In the genomic region with DNA sequence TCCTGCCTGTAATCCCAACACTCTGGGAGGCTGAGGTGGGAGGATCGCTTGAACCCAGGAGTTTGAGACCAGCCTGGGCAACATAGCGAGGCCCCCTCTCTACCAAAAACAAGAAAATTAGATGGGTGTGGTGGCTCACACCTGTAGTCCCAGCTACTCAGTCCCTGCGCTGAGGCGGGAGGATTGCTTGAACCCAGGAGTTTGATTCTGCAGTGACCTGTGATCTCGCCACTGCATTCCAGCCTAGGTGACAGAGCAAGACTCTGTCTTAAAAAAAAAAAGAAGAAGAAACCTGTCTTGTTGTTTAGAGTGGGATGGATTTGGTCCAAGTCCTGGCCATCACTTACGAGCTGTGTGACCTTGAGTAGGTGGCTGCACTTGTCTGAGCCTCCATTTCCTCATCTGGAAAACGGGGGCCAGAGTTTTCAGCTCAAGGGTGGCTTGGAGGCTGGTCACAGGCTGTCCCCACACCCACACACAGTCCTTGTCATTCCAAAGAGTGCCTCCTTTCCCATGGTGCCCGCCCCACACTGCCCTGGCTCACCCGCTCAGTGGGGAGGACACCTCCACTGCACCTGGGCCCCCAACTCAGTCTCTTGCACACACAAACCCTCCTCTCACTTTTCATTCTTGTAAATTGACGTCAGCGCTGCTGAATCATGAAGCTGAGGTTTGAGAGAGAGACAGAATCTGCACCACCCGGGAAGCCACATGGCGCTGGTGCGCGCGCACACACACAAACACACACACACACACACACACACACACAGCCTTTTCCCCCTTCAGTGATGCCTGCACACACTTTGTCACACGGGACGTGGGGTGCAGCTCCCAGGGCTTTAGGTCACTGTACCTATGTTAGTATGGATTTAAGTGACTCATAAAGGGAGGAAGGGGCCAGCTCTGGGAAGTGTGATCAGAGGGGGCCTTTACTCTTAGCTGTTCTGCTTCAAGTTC, we compare ENCODE assay signal across 1 cellular context.
TF ChIP-seq lines count a peak whose summit lies in the region.

No MANE protein-coding gene starts in this region.

TF ChIP-seq in K562, 482 proteins besides CTCF, POLR2A, EP300 and RAD21 (continued from another document and continues in another):
- TF ChIP-seq, protein P1, sequence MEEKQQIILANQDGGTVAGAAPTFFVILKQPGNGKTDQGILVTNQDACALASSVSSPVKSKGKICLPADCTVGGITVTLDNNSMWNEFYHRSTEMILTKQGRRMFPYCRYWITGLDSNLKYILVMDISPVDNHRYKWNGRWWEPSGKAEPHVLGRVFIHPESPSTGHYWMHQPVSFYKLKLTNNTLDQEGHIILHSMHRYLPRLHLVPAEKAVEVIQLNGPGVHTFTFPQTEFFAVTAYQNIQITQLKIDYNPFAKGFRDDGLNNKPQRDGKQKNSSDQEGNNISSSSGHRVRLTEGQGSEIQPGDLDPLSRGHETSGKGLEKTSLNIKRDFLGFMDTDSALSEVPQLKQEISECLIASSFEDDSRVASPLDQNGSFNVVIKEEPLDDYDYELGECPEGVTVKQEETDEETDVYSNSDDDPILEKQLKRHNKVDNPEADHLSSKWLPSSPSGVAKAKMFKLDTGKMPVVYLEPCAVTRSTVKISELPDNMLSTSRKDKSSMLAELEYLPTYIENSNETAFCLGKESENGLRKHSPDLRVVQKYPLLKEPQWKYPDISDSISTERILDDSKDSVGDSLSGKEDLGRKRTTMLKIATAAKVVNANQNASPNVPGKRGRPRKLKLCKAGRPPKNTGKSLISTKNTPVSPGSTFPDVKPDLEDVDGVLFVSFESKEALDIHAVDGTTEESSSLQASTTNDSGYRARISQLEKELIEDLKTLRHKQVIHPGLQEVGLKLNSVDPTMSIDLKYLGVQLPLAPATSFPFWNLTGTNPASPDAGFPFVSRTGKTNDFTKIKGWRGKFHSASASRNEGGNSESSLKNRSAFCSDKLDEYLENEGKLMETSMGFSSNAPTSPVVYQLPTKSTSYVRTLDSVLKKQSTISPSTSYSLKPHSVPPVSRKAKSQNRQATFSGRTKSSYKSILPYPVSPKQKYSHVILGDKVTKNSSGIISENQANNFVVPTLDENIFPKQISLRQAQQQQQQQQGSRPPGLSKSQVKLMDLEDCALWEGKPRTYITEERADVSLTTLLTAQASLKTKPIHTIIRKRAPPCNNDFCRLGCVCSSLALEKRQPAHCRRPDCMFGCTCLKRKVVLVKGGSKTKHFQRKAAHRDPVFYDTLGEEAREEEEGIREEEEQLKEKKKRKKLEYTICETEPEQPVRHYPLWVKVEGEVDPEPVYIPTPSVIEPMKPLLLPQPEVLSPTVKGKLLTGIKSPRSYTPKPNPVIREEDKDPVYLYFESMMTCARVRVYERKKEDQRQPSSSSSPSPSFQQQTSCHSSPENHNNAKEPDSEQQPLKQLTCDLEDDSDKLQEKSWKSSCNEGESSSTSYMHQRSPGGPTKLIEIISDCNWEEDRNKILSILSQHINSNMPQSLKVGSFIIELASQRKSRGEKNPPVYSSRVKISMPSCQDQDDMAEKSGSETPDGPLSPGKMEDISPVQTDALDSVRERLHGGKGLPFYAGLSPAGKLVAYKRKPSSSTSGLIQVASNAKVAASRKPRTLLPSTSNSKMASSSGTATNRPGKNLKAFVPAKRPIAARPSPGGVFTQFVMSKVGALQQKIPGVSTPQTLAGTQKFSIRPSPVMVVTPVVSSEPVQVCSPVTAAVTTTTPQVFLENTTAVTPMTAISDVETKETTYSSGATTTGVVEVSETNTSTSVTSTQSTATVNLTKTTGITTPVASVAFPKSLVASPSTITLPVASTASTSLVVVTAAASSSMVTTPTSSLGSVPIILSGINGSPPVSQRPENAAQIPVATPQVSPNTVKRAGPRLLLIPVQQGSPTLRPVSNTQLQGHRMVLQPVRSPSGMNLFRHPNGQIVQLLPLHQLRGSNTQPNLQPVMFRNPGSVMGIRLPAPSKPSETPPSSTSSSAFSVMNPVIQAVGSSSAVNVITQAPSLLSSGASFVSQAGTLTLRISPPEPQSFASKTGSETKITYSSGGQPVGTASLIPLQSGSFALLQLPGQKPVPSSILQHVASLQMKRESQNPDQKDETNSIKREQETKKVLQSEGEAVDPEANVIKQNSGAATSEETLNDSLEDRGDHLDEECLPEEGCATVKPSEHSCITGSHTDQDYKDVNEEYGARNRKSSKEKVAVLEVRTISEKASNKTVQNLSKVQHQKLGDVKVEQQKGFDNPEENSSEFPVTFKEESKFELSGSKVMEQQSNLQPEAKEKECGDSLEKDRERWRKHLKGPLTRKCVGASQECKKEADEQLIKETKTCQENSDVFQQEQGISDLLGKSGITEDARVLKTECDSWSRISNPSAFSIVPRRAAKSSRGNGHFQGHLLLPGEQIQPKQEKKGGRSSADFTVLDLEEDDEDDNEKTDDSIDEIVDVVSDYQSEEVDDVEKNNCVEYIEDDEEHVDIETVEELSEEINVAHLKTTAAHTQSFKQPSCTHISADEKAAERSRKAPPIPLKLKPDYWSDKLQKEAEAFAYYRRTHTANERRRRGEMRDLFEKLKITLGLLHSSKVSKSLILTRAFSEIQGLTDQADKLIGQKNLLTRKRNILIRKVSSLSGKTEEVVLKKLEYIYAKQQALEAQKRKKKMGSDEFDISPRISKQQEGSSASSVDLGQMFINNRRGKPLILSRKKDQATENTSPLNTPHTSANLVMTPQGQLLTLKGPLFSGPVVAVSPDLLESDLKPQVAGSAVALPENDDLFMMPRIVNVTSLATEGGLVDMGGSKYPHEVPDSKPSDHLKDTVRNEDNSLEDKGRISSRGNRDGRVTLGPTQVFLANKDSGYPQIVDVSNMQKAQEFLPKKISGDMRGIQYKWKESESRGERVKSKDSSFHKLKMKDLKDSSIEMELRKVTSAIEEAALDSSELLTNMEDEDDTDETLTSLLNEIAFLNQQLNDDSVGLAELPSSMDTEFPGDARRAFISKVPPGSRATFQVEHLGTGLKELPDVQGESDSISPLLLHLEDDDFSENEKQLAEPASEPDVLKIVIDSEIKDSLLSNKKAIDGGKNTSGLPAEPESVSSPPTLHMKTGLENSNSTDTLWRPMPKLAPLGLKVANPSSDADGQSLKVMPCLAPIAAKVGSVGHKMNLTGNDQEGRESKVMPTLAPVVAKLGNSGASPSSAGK (IDR thresholded peaks at IDR 0.05), result peak; percentile 14; the same call in 1 of the 2 replicates
- TF ChIP-seq, protein P2, sequence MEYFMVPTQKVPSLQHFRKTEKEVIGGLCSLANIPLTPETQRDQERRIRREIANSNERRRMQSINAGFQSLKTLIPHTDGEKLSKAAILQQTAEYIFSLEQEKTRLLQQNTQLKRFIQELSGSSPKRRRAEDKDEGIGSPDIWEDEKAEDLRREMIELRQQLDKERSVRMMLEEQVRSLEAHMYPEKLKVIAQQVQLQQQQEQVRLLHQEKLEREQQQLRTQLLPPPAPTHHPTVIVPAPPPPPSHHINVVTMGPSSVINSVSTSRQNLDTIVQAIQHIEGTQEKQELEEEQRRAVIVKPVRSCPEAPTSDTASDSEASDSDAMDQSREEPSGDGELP (CRISPR knock-in tag; IDR thresholded peaks at IDR 0.05; ENCODE audit: borderline replicate concordance), result peak; percentile 57; the same call in 1 of the 2 replicates
- TF ChIP-seq GABPB1 (CRISPR knock-in tag; IDR thresholded peaks at IDR 0.05), result 0 out of 2 replicates have a peak, but pooled peaks have one; percentile 39
- TF ChIP-seq CREBBP (IDR thresholded peaks at IDR 0.05; ENCODE audit: low read depth, low read length), result no peak
- TF ChIP-seq, protein P3, sequence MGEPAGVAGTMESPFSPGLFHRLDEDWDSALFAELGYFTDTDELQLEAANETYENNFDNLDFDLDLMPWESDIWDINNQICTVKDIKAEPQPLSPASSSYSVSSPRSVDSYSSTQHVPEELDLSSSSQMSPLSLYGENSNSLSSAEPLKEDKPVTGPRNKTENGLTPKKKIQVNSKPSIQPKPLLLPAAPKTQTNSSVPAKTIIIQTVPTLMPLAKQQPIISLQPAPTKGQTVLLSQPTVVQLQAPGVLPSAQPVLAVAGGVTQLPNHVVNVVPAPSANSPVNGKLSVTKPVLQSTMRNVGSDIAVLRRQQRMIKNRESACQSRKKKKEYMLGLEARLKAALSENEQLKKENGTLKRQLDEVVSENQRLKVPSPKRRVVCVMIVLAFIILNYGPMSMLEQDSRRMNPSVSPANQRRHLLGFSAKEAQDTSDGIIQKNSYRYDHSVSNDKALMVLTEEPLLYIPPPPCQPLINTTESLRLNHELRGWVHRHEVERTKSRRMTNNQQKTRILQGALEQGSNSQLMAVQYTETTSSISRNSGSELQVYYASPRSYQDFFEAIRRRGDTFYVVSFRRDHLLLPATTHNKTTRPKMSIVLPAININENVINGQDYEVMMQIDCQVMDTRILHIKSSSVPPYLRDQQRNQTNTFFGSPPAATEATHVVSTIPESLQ (CRISPR knock-in tag; IDR thresholded peaks at IDR 0.05), result no peak
- TF ChIP-seq, protein P4, sequence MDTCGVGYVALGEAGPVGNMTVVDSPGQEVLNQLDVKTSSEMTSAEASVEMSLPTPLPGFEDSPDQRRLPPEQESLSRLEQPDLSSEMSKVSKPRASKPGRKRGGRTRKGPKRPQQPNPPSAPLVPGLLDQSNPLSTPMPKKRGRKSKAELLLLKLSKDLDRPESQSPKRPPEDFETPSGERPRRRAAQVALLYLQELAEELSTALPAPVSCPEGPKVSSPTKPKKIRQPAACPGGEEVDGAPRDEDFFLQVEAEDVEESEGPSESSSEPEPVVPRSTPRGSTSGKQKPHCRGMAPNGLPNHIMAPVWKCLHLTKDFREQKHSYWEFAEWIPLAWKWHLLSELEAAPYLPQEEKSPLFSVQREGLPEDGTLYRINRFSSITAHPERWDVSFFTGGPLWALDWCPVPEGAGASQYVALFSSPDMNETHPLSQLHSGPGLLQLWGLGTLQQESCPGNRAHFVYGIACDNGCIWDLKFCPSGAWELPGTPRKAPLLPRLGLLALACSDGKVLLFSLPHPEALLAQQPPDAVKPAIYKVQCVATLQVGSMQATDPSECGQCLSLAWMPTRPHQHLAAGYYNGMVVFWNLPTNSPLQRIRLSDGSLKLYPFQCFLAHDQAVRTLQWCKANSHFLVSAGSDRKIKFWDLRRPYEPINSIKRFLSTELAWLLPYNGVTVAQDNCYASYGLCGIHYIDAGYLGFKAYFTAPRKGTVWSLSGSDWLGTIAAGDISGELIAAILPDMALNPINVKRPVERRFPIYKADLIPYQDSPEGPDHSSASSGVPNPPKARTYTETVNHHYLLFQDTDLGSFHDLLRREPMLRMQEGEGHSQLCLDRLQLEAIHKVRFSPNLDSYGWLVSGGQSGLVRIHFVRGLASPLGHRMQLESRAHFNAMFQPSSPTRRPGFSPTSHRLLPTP (IDR thresholded peaks at IDR 0.05; ENCODE audit: borderline replicate concordance, extremely low read depth, insufficient read length), result no peak
- TF ChIP-seq CBFB (CRISPR knock-in tag; IDR thresholded peaks at IDR 0.05), result no peak
- TF ChIP-seq, protein P5, sequence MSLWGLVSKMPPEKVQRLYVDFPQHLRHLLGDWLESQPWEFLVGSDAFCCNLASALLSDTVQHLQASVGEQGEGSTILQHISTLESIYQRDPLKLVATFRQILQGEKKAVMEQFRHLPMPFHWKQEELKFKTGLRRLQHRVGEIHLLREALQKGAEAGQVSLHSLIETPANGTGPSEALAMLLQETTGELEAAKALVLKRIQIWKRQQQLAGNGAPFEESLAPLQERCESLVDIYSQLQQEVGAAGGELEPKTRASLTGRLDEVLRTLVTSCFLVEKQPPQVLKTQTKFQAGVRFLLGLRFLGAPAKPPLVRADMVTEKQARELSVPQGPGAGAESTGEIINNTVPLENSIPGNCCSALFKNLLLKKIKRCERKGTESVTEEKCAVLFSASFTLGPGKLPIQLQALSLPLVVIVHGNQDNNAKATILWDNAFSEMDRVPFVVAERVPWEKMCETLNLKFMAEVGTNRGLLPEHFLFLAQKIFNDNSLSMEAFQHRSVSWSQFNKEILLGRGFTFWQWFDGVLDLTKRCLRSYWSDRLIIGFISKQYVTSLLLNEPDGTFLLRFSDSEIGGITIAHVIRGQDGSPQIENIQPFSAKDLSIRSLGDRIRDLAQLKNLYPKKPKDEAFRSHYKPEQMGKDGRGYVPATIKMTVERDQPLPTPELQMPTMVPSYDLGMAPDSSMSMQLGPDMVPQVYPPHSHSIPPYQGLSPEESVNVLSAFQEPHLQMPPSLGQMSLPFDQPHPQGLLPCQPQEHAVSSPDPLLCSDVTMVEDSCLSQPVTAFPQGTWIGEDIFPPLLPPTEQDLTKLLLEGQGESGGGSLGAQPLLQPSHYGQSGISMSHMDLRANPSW (CRISPR knock-in tag; IDR thresholded peaks at IDR 0.05), result no peak
- TF ChIP-seq KLF6 (CRISPR knock-in tag; IDR thresholded peaks at IDR 0.05; ENCODE audit: borderline replicate concordance), result no peak
- TF ChIP-seq GTF2E2 (tag; IDR thresholded peaks at IDR 0.05), result no peak
- TF ChIP-seq, protein P6, sequence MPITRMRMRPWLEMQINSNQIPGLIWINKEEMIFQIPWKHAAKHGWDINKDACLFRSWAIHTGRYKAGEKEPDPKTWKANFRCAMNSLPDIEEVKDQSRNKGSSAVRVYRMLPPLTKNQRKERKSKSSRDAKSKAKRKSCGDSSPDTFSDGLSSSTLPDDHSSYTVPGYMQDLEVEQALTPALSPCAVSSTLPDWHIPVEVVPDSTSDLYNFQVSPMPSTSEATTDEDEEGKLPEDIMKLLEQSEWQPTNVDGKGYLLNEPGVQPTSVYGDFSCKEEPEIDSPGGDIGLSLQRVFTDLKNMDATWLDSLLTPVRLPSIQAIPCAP (CRISPR knock-in tag; IDR thresholded peaks at IDR 0.05; ENCODE audit: borderline replicate concordance), result no peak
- no peak for TF ChIP-seq STAT5B (CRISPR knock-in tag; IDR thresholded peaks at IDR 0.05)
- no peak for TF ChIP-seq ATF1 (CRISPR knock-in tag; IDR thresholded peaks at IDR 0.05)
- TF ChIP-seq ATF1 (tag; IDR thresholded peaks at IDR 0.05), result peak; percentile 75
- TF ChIP-seq PTRF (tag; IDR thresholded peaks at IDR 0.05), result no peak
- TF ChIP-seq ZNF232 (CRISPR knock-in tag; IDR thresholded peaks at IDR 0.05), result no peak
- TF ChIP-seq, protein P7, sequence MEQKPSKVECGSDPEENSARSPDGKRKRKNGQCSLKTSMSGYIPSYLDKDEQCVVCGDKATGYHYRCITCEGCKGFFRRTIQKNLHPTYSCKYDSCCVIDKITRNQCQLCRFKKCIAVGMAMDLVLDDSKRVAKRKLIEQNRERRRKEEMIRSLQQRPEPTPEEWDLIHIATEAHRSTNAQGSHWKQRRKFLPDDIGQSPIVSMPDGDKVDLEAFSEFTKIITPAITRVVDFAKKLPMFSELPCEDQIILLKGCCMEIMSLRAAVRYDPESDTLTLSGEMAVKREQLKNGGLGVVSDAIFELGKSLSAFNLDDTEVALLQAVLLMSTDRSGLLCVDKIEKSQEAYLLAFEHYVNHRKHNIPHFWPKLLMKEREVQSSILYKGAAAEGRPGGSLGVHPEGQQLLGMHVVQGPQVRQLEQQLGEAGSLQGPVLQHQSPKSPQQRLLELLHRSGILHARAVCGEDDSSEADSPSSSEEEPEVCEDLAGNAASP (IDR thresholded peaks at IDR 0.05), result no peak
- TF ChIP-seq, protein P8, sequence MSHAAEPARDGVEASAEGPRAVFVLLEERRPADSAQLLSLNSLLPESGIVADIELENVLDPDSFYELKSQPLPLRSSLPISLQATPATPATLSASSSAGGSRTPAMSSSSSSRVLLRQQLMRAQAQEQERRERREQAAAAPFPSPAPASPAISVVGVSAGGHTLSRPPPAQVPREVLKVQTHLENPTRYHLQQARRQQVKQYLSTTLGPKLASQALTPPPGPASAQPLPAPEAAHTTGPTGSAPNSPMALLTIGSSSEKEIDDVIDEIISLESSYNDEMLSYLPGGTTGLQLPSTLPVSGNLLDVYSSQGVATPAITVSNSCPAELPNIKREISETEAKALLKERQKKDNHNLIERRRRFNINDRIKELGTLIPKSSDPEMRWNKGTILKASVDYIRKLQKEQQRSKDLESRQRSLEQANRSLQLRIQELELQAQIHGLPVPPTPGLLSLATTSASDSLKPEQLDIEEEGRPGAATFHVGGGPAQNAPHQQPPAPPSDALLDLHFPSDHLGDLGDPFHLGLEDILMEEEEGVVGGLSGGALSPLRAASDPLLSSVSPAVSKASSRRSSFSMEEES (CRISPR knock-in tag; IDR thresholded peaks at IDR 0.05), result no peak
- TF ChIP-seq DMBX1 (CRISPR knock-in tag; IDR thresholded peaks at IDR 0.05; ENCODE audit: borderline replicate concordance), result no peak
- no peak for TF ChIP-seq ZNF143 (CRISPR knock-in tag; IDR thresholded peaks at IDR 0.05)
